ENCODE assay signal across 1 cellular context in genomic region chr9:129333961-129334743, GRCh38.
TF ChIP-seq lines count a peak whose summit lies in the region.

No MANE protein-coding gene starts in this region.

TF ChIP-seq in HepG2, 621 proteins besides CTCF, POLR2A, EP300 and RAD21 (continued from another document and continues in another):
- TF ChIP-seq CCAR2 (optimal IDR thresholded peaks at IDR 0.05; ENCODE audit: low read depth, low read length) (no peak), GFI1 (CRISPR knock-in tag; IDR thresholded peaks at IDR 0.05; ENCODE audit: borderline replicate concordance) (peak; percentile 94), ZNF205 (CRISPR knock-in tag; IDR thresholded peaks at IDR 0.05) (peak; percentile 84; the same call in 1 of the 2 replicates), FOSL2 (CRISPR knock-in tag; IDR thresholded peaks at IDR 0.05) (peak; percentile 99), ZNF234 (CRISPR knock-in tag; conservative IDR thresholded peaks at IDR 0.05) (0 out of 2 replicates have a peak, but pooled peaks have one; percentile 25), DNMT3B (CRISPR knock-in tag; conservative IDR thresholded peaks at IDR 0.05) (peak; percentile 84), SNAPC2 (CRISPR knock-in tag; IDR thresholded peaks at IDR 0.05) (peak; percentile 38; the same call in 1 of the 2 replicates), STAG1 (CRISPR knock-in tag; IDR thresholded peaks at IDR 0.05) (peak; percentile 47; the same call in 1 of the 2 replicates), ZNF891 (CRISPR knock-in tag; IDR thresholded peaks at IDR 0.05) (peak; percentile 55; the same call in 1 of the 2 replicates), ZNF3 (CRISPR knock-in tag; IDR thresholded peaks at IDR 0.05) (no peak), ARNTL (CRISPR knock-in tag; IDR thresholded peaks at IDR 0.05) (peak; percentile 83), HOXD1 (CRISPR knock-in tag; IDR thresholded peaks at IDR 0.05) (0 out of 2 replicates have a peak, but pooled peaks have one; percentile 32), ZNF264 (CRISPR knock-in tag; IDR thresholded peaks at IDR 0.05) (peak; percentile 38; the same call in 1 of the 2 replicates), ZNF124 (CRISPR knock-in tag; IDR thresholded peaks at IDR 0.05) (no peak), SP4 (CRISPR knock-in tag; IDR thresholded peaks at IDR 0.05) (peak; percentile 4; the same call in 1 of the 2 replicates), HINFP (CRISPR knock-in tag; IDR thresholded peaks at IDR 0.05; ENCODE audit: low read depth) (peak; percentile 66; the same call in 1 of the 2 replicates), ZNF225 (CRISPR knock-in tag; IDR thresholded peaks at IDR 0.05) (no peak; the same call in 1 of the 2 replicates), GTF2F1 (IDR thresholded peaks at IDR 0.05; ENCODE audit: low read length) (no peak), NFE2 (CRISPR knock-in tag; IDR thresholded peaks at IDR 0.05) (no peak), ATF1 (CRISPR knock-in tag; IDR thresholded peaks at IDR 0.05) (no peak), ELF4 (CRISPR knock-in tag; IDR thresholded peaks at IDR 0.05; ENCODE audit: borderline replicate concordance) (peak; percentile 91; the same call in 1 of the 2 replicates), BORCS8-MEF2B (CRISPR knock-in tag; IDR thresholded peaks at IDR 0.05) (peak; percentile 68; the same call in 1 of the 2 replicates), GATA4 (IDR thresholded peaks at IDR 0.05; ENCODE audit: borderline replicate concordance, low read depth) (peak; percentile 77; the same call in 1 of the 2 replicates), U2AF1 (optimal IDR thresholded peaks at IDR 0.05; ENCODE audit: low read depth, low read length) (peak; percentile 33), ZNF17 (CRISPR knock-in tag; IDR thresholded peaks at IDR 0.05) (no peak), SP140L (CRISPR knock-in tag; IDR thresholded peaks at IDR 0.05; ENCODE audit: borderline replicate concordance) (peak; percentile 45; the same call in 1 of the 2 replicates), ZNF556 (CRISPR knock-in tag; IDR thresholded peaks at IDR 0.05; ENCODE audit: borderline replicate concordance) (peak; percentile 95), RXRB (CRISPR knock-in tag; IDR thresholded peaks at IDR 0.05; ENCODE audit: borderline replicate concordance) (peak; percentile 95), ZNF672 (CRISPR knock-in tag; IDR thresholded peaks at IDR 0.05) (no peak), ARNT (IDR thresholded peaks at IDR 0.05) (no peak), SYNCRIP (IDR thresholded peaks at IDR 0.05; ENCODE audit: insufficient read depth, low read depth, low read length) (no peak), ARHGAP35 (CRISPR knock-in tag; IDR thresholded peaks at IDR 0.05; ENCODE audit: borderline replicate concordance) (peak; percentile 33; the same call in 1 of the 2 replicates), GTF3A (CRISPR knock-in tag; conservative IDR thresholded peaks at IDR 0.05) (no peak), ZNF720 (CRISPR knock-in tag; IDR thresholded peaks at IDR 0.05) (no peak), RARA (CRISPR knock-in tag; IDR thresholded peaks at IDR 0.05) (peak; percentile 92), CBX5 (CRISPR knock-in tag; IDR thresholded peaks at IDR 0.05; ENCODE audit: borderline replicate concordance) (peak; percentile 98)
- TF ChIP-seq, protein P1, sequence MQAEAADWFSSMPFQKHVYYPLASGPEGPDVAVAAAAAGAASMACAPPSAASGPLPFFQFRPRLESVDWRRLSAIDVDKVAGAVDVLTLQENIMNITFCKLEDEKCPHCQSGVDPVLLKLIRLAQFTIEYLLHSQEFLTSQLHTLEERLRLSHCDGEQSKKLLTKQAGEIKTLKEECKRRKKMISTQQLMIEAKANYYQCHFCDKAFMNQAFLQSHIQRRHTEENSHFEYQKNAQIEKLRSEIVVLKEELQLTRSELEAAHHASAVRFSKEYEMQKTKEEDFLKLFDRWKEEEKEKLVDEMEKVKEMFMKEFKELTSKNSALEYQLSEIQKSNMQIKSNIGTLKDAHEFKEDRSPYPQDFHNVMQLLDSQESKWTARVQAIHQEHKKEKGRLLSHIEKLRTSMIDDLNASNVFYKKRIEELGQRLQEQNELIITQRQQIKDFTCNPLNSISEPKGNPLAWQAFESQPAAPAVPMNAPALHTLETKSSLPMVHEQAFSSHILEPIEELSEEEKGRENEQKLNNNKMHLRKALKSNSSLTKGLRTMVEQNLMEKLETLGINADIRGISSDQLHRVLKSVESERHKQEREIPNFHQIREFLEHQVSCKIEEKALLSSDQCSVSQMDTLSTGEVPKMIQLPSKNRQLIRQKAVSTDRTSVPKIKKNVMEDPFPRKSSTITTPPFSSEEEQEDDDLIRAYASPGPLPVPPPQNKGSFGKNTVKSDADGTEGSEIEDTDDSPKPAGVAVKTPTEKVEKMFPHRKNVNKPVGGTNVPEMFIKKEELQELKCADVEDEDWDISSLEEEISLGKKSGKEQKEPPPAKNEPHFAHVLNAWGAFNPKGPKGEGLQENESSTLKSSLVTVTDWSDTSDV (CRISPR knock-in tag; IDR thresholded peaks at IDR 0.05), result no peak
- TF ChIP-seq, protein P2, sequence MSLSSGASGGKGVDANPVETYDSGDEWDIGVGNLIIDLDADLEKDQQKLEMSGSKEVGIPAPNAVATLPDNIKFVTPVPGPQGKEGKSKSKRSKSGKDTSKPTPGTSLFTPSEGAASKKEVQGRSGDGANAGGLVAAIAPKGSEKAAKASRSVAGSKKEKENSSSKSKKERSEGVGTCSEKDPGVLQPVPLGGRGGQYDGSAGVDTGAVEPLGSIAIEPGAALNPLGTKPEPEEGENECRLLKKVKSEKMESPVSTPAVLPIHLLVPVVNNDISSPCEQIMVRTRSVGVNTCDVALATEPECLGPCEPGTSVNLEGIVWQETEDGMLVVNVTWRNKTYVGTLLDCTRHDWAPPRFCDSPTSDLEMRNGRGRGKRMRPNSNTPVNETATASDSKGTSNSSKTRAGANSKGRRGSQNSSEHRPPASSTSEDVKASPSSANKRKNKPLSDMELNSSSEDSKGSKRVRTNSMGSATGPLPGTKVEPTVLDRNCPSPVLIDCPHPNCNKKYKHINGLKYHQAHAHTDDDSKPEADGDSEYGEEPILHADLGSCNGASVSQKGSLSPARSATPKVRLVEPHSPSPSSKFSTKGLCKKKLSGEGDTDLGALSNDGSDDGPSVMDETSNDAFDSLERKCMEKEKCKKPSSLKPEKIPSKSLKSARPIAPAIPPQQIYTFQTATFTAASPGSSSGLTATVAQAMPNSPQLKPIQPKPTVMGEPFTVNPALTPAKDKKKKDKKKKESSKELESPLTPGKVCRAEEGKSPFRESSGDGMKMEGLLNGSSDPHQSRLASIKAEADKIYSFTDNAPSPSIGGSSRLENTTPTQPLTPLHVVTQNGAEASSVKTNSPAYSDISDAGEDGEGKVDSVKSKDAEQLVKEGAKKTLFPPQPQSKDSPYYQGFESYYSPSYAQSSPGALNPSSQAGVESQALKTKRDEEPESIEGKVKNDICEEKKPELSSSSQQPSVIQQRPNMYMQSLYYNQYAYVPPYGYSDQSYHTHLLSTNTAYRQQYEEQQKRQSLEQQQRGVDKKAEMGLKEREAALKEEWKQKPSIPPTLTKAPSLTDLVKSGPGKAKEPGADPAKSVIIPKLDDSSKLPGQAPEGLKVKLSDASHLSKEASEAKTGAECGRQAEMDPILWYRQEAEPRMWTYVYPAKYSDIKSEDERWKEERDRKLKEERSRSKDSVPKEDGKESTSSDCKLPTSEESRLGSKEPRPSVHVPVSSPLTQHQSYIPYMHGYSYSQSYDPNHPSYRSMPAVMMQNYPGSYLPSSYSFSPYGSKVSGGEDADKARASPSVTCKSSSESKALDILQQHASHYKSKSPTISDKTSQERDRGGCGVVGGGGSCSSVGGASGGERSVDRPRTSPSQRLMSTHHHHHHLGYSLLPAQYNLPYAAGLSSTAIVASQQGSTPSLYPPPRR (CRISPR knock-in tag; IDR thresholded peaks at IDR 0.05; ENCODE audit: borderline replicate concordance), result peak; percentile 91
- TF ChIP-seq, protein P3, sequence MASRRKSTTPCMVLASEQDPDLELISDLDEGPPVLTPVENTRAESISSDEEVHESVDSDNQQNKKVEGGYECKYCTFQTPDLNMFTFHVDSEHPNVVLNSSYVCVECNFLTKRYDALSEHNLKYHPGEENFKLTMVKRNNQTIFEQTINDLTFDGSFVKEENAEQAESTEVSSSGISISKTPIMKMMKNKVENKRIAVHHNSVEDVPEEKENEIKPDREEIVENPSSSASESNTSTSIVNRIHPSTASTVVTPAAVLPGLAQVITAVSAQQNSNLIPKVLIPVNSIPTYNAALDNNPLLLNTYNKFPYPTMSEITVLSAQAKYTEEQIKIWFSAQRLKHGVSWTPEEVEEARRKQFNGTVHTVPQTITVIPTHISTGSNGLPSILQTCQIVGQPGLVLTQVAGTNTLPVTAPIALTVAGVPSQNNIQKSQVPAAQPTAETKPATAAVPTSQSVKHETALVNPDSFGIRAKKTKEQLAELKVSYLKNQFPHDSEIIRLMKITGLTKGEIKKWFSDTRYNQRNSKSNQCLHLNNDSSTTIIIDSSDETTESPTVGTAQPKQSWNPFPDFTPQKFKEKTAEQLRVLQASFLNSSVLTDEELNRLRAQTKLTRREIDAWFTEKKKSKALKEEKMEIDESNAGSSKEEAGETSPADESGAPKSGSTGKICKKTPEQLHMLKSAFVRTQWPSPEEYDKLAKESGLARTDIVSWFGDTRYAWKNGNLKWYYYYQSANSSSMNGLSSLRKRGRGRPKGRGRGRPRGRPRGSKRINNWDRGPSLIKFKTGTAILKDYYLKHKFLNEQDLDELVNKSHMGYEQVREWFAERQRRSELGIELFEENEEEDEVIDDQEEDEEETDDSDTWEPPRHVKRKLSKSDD (CRISPR knock-in tag; IDR thresholded peaks at IDR 0.05; ENCODE audit: low read depth), result no peak; the same call in 1 of the 2 replicates
- TF ChIP-seq, protein P4, sequence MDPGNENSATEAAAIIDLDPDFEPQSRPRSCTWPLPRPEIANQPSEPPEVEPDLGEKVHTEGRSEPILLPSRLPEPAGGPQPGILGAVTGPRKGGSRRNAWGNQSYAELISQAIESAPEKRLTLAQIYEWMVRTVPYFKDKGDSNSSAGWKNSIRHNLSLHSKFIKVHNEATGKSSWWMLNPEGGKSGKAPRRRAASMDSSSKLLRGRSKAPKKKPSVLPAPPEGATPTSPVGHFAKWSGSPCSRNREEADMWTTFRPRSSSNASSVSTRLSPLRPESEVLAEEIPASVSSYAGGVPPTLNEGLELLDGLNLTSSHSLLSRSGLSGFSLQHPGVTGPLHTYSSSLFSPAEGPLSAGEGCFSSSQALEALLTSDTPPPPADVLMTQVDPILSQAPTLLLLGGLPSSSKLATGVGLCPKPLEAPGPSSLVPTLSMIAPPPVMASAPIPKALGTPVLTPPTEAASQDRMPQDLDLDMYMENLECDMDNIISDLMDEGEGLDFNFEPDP (CRISPR knock-in tag; conservative IDR thresholded peaks at IDR 0.05), result no peak
- TF ChIP-seq, protein P5, sequence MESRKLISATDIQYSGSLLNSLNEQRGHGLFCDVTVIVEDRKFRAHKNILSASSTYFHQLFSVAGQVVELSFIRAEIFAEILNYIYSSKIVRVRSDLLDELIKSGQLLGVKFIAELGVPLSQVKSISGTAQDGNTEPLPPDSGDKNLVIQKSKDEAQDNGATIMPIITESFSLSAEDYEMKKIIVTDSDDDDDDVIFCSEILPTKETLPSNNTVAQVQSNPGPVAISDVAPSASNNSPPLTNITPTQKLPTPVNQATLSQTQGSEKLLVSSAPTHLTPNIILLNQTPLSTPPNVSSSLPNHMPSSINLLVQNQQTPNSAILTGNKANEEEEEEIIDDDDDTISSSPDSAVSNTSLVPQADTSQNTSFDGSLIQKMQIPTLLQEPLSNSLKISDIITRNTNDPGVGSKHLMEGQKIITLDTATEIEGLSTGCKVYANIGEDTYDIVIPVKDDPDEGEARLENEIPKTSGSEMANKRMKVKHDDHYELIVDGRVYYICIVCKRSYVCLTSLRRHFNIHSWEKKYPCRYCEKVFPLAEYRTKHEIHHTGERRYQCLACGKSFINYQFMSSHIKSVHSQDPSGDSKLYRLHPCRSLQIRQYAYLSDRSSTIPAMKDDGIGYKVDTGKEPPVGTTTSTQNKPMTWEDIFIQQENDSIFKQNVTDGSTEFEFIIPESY (CRISPR knock-in tag; IDR thresholded peaks at IDR 0.05), result peak; percentile 74
- TF ChIP-seq, protein P6, sequence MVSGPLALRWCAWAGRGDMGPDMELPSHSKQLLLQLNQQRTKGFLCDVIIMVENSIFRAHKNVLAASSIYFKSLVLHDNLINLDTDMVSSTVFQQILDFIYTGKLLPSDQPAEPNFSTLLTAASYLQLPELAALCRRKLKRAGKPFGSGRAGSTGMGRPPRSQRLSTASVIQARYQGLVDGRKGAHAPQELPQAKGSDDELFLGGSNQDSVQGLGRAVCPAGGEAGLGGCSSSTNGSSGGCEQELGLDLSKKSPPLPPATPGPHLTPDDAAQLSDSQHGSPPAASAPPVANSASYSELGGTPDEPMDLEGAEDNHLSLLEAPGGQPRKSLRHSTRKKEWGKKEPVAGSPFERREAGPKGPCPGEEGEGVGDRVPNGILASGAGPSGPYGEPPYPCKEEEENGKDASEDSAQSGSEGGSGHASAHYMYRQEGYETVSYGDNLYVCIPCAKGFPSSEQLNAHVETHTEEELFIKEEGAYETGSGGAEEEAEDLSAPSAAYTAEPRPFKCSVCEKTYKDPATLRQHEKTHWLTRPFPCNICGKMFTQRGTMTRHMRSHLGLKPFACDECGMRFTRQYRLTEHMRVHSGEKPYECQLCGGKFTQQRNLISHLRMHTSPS (CRISPR knock-in tag; IDR thresholded peaks at IDR 0.05; ENCODE audit: low read depth), result peak; percentile 78; the same call in 1 of the 2 replicates
- TF ChIP-seq, protein P7, sequence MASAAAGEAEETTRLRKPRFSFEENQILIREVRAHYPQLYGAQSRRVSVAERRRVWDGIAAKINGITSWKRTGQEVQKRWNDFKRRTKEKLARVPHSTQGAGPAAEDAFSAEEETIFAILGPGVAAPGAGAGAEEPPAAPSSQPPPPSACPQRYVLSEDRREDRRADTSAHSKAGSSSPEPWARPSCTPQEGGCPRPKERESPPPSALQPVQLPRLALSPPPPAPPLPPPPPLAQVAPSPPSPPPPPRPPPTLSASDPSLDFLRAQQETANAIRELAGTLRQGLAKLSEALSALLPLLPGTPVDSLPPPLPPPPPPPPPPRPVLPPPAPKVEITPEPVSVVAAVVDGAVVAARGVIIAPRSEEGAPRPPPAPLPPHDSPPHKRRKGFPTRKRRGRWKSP (CRISPR knock-in tag; IDR thresholded peaks at IDR 0.05), result no peak; the same call in 1 of the 2 replicates
